ENCODE assay signal across 14 cellular contexts in genomic region chr7:8133188-8133848, GRCh38.
DNase-seq lines count a peak whose midpoint lies in the region; ATAC-seq and TF ChIP-seq lines count a peak whose summit lies in the region.
"Had no signal": no experiment of that assay in that cellular context is flagged by ENCODE, and none has a peak within 500 bp of the region (broad histone marks: within the 10 kb centered on the region; RNA-seq: fewer than 3 reads in every experiment).

No MANE protein-coding gene starts in this region.

- peak overlapping the region; percentile 77 for H3K4me3 ChIP-seq in CD4-positive, CD25-positive, alpha-beta regulatory T cell (ENCODE audit: low read depth, low read length)
- H3K4me3 ChIP-seq in brain microvascular endothelial cell (ENCODE audit: low read depth, low read length), result no peak overlapping the region
- H3K4me3 ChIP-seq: transverse colon had no signal

- no peak for ATAC-seq in CD4-positive, CD25-positive, alpha-beta regulatory T cell (ENCODE audit: low read depth in 2 of 2)
- ATAC-seq in GM19324 (IDR thresholded peaks at IDR 0.05; ENCODE audit: low FRiP score, unreplicated experiment), result peak; percentile 34
- peak; percentile 32 for ATAC-seq in HG03159 (IDR thresholded peaks at IDR 0.05; ENCODE audit: unreplicated experiment)
- ATAC-seq in activated naive CD8-positive, alpha-beta T cell treated with anti-CD3 and anti-CD28 coated beads, Interleukin-2, amount 50 U/mL, for 24 hours, result no peak
- ATAC-seq in omental fat pad (ENCODE audit: low FRiP score), result no peak

- in situ Hi-C loops in brain microvascular endothelial cell (cut with HindIII; ENCODE audit: low pct_ligation_motif_present, low sequenced_read_pairs), result no loop called here

- peaks cover 89% of the 10 kb centered on the region for H3K4me1 ChIP-seq in CD4-positive, CD25-positive, alpha-beta regulatory T cell (ENCODE audit: control insufficient read depth, insufficient read depth, low read length, poor library complexity, severe bottlenecking)
- H3K4me1 ChIP-seq: transverse colon had no signal

- H3K36me3 ChIP-seq in CD4-positive, CD25-positive, alpha-beta regulatory T cell (ENCODE audit: control insufficient read depth, insufficient read depth, low read length), result no peaks in the 10 kb centered on the region
- H3K36me3 ChIP-seq in brain microvascular endothelial cell (replicated peaks), result no peaks in the 10 kb centered on the region
- H3K36me3 ChIP-seq: transverse colon had no signal

- peaks cover 19 to 98% (median 68%) of the 10 kb centered on the region in 4 donors for H3K4me1 Mint-ChIP-seq in CD4-positive, CD25-positive, alpha-beta regulatory T cell
- H3K4me1 Mint-ChIP-seq in activated naive CD8-positive, alpha-beta T cell treated with anti-CD3 and anti-CD28 coated beads, Interleukin-2, amount 50 U/mL, for 24 hours, result peaks cover 72% of the 10 kb centered on the region

- no peaks in the 10 kb centered on the region for H3K27me3 Mint-ChIP-seq in CD4-positive, CD25-positive, alpha-beta regulatory T cell
- no peaks in the 10 kb centered on the region for H3K27me3 Mint-ChIP-seq in activated naive CD8-positive, alpha-beta T cell treated with anti-CD3 and anti-CD28 coated beads, Interleukin-2, amount 50 U/mL, for 24 hours

- TF ChIP-seq CTCF in brain microvascular endothelial cell (IDR thresholded peaks at IDR 0.05; ENCODE audit: low read depth, low read length, missing control alignments), result no peak
- TF ChIP-seq CTCF in omental fat pad (IDR thresholded peaks at IDR 0.05), result no peak

- H3K36me3 Mint-ChIP-seq in CD4-positive, CD25-positive, alpha-beta regulatory T cell, result peaks cover 7% of the 10 kb centered on the region
- no peaks in the 10 kb centered on the region for H3K36me3 Mint-ChIP-seq in activated naive CD8-positive, alpha-beta T cell treated with anti-CD3 and anti-CD28 coated beads, Interleukin-2, amount 50 U/mL, for 24 hours (ENCODE audit: low read depth)

- H3K27me3 ChIP-seq in CD4-positive, CD25-positive, alpha-beta regulatory T cell (ENCODE audit: control insufficient read depth, insufficient read depth, low read length), result no peaks in the 10 kb centered on the region
- no peaks in the 10 kb centered on the region for H3K27me3 ChIP-seq in brain microvascular endothelial cell (replicated peaks)
- H3K27me3 ChIP-seq: transverse colon had no signal

- peak overlapping the region; percentile 91 for H3K27ac ChIP-seq in CD4-positive, CD25-positive, alpha-beta regulatory T cell (ENCODE audit: insufficient read depth, low read length, poor library complexity, severe bottlenecking)
- no peak overlapping the region for H3K27ac ChIP-seq in brain microvascular endothelial cell

- no peaks in the 10 kb centered on the region for H3K9me3 ChIP-seq in CD4-positive, CD25-positive, alpha-beta regulatory T cell (ENCODE audit: control insufficient read depth in 2 of 2, low read length in 2 of 2)
- H3K9me3 ChIP-seq: transverse colon had no signal

- peak overlapping the region; percentile 87 to 98 (median 96) for H3K27ac Mint-ChIP-seq in CD4-positive, CD25-positive, alpha-beta regulatory T cell
- H3K27ac Mint-ChIP-seq in activated naive CD8-positive, alpha-beta T cell treated with anti-CD3 and anti-CD28 coated beads, Interleukin-2, amount 50 U/mL, for 24 hours, result peak overlapping the region; percentile 65

- no peak for DNase-seq in CD4-positive, CD25-positive, alpha-beta regulatory T cell
- no peak for DNase-seq in activated naive CD8-positive, alpha-beta T cell treated with anti-CD3 and anti-CD28 coated beads, Interleukin-2, amount 50 U/mL, for 24 hours
- DNase-seq in brain microvascular endothelial cell (no peak), EL (no peak), omental fat pad (ENCODE audit: low spot score) (no peak), KG1 (lab: John Stamatoyannopoulos, UW) (no peak)
- DNase-seq: amygdala, DND-41, HCEC 1CT, mesendoderm, NCI-H1092 treated with DMSO at 0.1 percent for 48 hours, transverse colon had no signal

- H3K9me3 Mint-ChIP-seq in CD4-positive, CD25-positive, alpha-beta regulatory T cell, result no peaks in the 10 kb centered on the region
- H3K9me3 Mint-ChIP-seq in activated naive CD8-positive, alpha-beta T cell treated with anti-CD3 and anti-CD28 coated beads, Interleukin-2, amount 50 U/mL, for 24 hours, result no peaks in the 10 kb centered on the region

- H3K4me3 Mint-ChIP-seq in CD4-positive, CD25-positive, alpha-beta regulatory T cell, result peak overlapping the region; percentile 4 to 87 (median 78)
- no peak overlapping the region for H3K4me3 Mint-ChIP-seq in activated naive CD8-positive, alpha-beta T cell treated with anti-CD3 and anti-CD28 coated beads, Interleukin-2, amount 50 U/mL, for 24 hours

Comparison
In these comparisons a context has a peak if more than half of its experiments do, and no peak if none do; other contexts are left out.
1. ATAC-seq: peak in GM19324 (single experiment) and HG03159 (single experiment); none in CD4-positive, CD25-positive, alpha-beta regulatory T cell (0 of 2), activated naive CD8-positive, alpha-beta T cell treated with anti-CD3 and anti-CD28 coated beads, Interleukin-2, amount 50 U/mL, for 24 hours (single experiment) and omental fat pad (single experiment).